Comparison of ENCODE assay signal across 8 cellular contexts in genomic region chr19:21482863-21483276, GRCh38. TPM values are rescaled to one million over a fixed set of nuclear protein-coding genes. Genes with fewer than 3 reads are reported as not detected.
A peak's percentile ranks its signal among the peaks of the same experiment; 100 is the strongest.
DNase-seq lines count a peak whose midpoint lies in the region; ATAC-seq, FAIRE-seq and TF ChIP-seq lines count a peak whose summit lies in the region.

No MANE protein-coding gene starts in this region.

- ATAC-seq in left ventricle myocardium superior = peak; percentile 91

- DNase-seq in GM12891 (ENCODE audit: insufficient read length, low spot score) (peak; percentile 52), RPMI8226 (peak; percentile 43), left ventricle myocardium superior (peak; percentile 78), NCI-H524 treated with DMSO at 0.1 percent for 48 hours (lab: John Stamatoyannopoulos, UW) (no peak), H4 (ENCODE audit: low spot score) (no peak), OCI-M2 (lab: John Stamatoyannopoulos, UW; ENCODE audit: unreplicated experiment) (no peak)
- DNase-seq in activated naive CD4-positive, alpha-beta T cell (lab: John Stamatoyannopoulos, UW) = peak in 3 of 4 experiments; percentile 11 to 53 (median 17)
- peak; percentile 62 for DNase-seq in stimulated activated CD4-positive, alpha-beta T cell treated with anti-CD3 and anti-CD28 coated beads, Interleukin-12 subunit alpha, Interleukin-12 subunit beta, amount 100 ng/mL, for 4 hours

- no peak for FAIRE-seq in GM12891 (lab: Jason Lieb, UNC)

- no peak for TF ChIP-seq POLR2A in GM12891 (IDR thresholded peaks at IDR 0.05; ENCODE audit: low read depth, low read length)

- intact Hi-C loops in left ventricle myocardium superior (cut with micrococcal nuclease) = loop anchor here (10.0 kb wide), 1 partner anchor 212 kb away; no protein-coding TSS in a partner anchor

TF ChIP-seq in GM12891, 5 proteins besides CTCF, POLR2A, EP300 and RAD21:
- TF ChIP-seq SPI1 (IDR thresholded peaks at IDR 0.05; ENCODE audit: low read depth, low read length) (no peak), POU2F2 (IDR thresholded peaks at IDR 0.05; ENCODE audit: low read depth, low read length) (peak; percentile 37; the same call in 1 of the 2 replicates), TAF1 (IDR thresholded peaks at IDR 0.05; ENCODE audit: low read depth, low read length) (no peak)

RNA-seq across cellular contexts. Expression of gene ZNF429, which starts 22.5 kb away (rescaled TPM):
- 5.9 TPM for polyA plus RNA-seq in GM12891 (2012; ENCODE audit: low read depth, missing spikeins)
- total RNA-seq in left ventricle myocardium superior = 6.5 TPM
- total RNA-seq in H4 (2014; rRNA removed; shearing (Covaris generic)) = 4.0 and 9.1 TPM in 2 replicates

Comparison
In these comparisons a context has a peak if more than half of its experiments do, and no peak if none do; other contexts are left out.
1. DNase-seq: peak in GM12891 (single experiment), RPMI8226 (single experiment), activated naive CD4-positive, alpha-beta T cell (3 of 4), left ventricle myocardium superior (single experiment) and stimulated activated CD4-positive, alpha-beta T cell treated with anti-CD3 and anti-CD28 coated beads, Interleukin-12 subunit alpha, Interleukin-12 subunit beta, amount 100 ng/mL, for 4 hours (single experiment); none in NCI-H524 treated with DMSO at 0.1 percent for 48 hours (single experiment), H4 (single experiment) and OCI-M2 (single experiment).